14 cellular contexts compared by ENCODE assay signal in genomic region chr7:144293794-144294501, GRCh38. TPM values are rescaled to one million over a fixed set of nuclear protein-coding genes. Genes with fewer than 3 reads are reported as not detected.
DNase-seq lines count a peak whose midpoint lies in the region; ATAC-seq lines count a peak whose summit lies in the region.
"Not testable (repeated sequence)": the region's sequence is repeated elsewhere in the genome, so short reads cannot be mapped to it uniquely, and the experiment has no call there.
"Had no signal": no experiment of that assay in that cellular context is flagged by ENCODE, and none has a peak within 500 bp of the region (broad histone marks: within the 10 kb centered on the region; RNA-seq: fewer than 3 reads in every experiment).

No MANE protein-coding gene starts in this region.

- H3K4me1 Mint-ChIP-seq in activated CD4-positive, alpha-beta memory T cell treated with anti-CD3 and anti-CD28 coated beads for 36 hours (ENCODE audit: low read depth); naive thymus-derived CD8-positive, alpha-beta T cell: not testable (repeated sequence)

- peak; percentile 30 for DNase-seq in activated CD4-positive, alpha-beta memory T cell treated with anti-CD3 and anti-CD28 coated beads for 36 hours
- not testable (repeated sequence) for DNase-seq in naive thymus-derived CD8-positive, alpha-beta T cell

- not testable (repeated sequence) for H3K36me3 Mint-ChIP-seq in activated CD4-positive, alpha-beta memory T cell treated with anti-CD3 and anti-CD28 coated beads for 36 hours; naive thymus-derived CD8-positive, alpha-beta T cell

- not testable (repeated sequence) for H3K9me3 Mint-ChIP-seq in activated CD4-positive, alpha-beta memory T cell treated with anti-CD3 and anti-CD28 coated beads for 36 hours; naive thymus-derived CD8-positive, alpha-beta T cell

- not testable (repeated sequence) for H3K27ac Mint-ChIP-seq in activated CD4-positive, alpha-beta memory T cell treated with anti-CD3 and anti-CD28 coated beads for 36 hours; naive thymus-derived CD8-positive, alpha-beta T cell

- CTCF ChIA-PET in activated CD4-positive, alpha-beta memory T cell treated with anti-CD3 and anti-CD28 coated beads for 36 hours (lab: Charles Lee), result not testable (repeated sequence)

- POLR2A ChIA-PET in activated CD4-positive, alpha-beta memory T cell treated with anti-CD3 and anti-CD28 coated beads for 36 hours (lab: Charles Lee); naive thymus-derived CD8-positive, alpha-beta T cell (lab: Charles Lee): not testable (repeated sequence)

- not testable (repeated sequence) for H3K4me3 Mint-ChIP-seq in activated CD4-positive, alpha-beta memory T cell treated with anti-CD3 and anti-CD28 coated beads for 36 hours; naive thymus-derived CD8-positive, alpha-beta T cell

- ATAC-seq in GM19023 (IDR thresholded peaks at IDR 0.05; ENCODE audit: unreplicated experiment), result peak; percentile 75
- peak; percentile 82 for ATAC-seq in GM21528 (IDR thresholded peaks at IDR 0.05; ENCODE audit: low FRiP score, unreplicated experiment)
- peak; percentile 83 for ATAC-seq in HG02885 (IDR thresholded peaks at IDR 0.05; ENCODE audit: poor library complexity, unreplicated experiment)
- ATAC-seq in HG03378 (IDR thresholded peaks at IDR 0.05; ENCODE audit: unreplicated experiment), result peak; percentile 67
- ATAC-seq in esophagus mucosa, result peak; percentile 99
- ATAC-seq in naive thymus-derived CD8-positive, alpha-beta T cell, result peak; percentile 80 to 82

- intact Hi-C loops in activated CD4-positive, alpha-beta memory T cell treated with anti-CD3 and anti-CD28 coated beads for 36 hours (cut with micrococcal nuclease), result not testable (repeated sequence)

- H3K27me3 Mint-ChIP-seq in activated CD4-positive, alpha-beta memory T cell treated with anti-CD3 and anti-CD28 coated beads for 36 hours; naive thymus-derived CD8-positive, alpha-beta T cell: not testable (repeated sequence)

RNA-seq across cellular contexts. Expression of gene OR2A1, which starts 18.3 kb away (rescaled TPM):
- not detected for total RNA-seq in activated CD4-positive, alpha-beta memory T cell treated with anti-CD3 and anti-CD28 coated beads for 36 hours
- not detected for total RNA-seq in esophagus mucosa
- total RNA-seq in naive thymus-derived CD8-positive, alpha-beta T cell, result not detected
- polyA plus RNA-seq in naive thymus-derived CD8-positive, alpha-beta T cell, result under 1 TPM in 2 of 3 donors, not detected in 1; 0.55 to 0.76 TPM
- total RNA-seq: lung microvascular endothelial cell, suprapubic skin had no signal
- polyA plus RNA-seq: CD14-positive monocyte, IgD-negative memory B cell had no signal

RNA-seq across cellular contexts. Expression of gene CTAGE8, which starts 24.9 kb away (rescaled TPM):
- 1 to 10 TPM; 1.7 to 1.8 TPM for total RNA-seq in activated CD4-positive, alpha-beta memory T cell treated with anti-CD3 and anti-CD28 coated beads for 36 hours
- 1.8 TPM for total RNA-seq in esophagus mucosa
- total RNA-seq in naive thymus-derived CD8-positive, alpha-beta T cell, result 1 to 10 TPM; 1.2 to 1.3 TPM
- under 1 TPM in 1 of 3 donors, not detected in 2; 0.47 TPM for polyA plus RNA-seq in naive thymus-derived CD8-positive, alpha-beta T cell
- total RNA-seq: lung microvascular endothelial cell had no signal
- polyA plus RNA-seq: CD14-positive monocyte had no signal

RNA-seq across cellular contexts. Expression of gene OR2A7, which starts 29.4 kb away (rescaled TPM):
- total RNA-seq in activated CD4-positive, alpha-beta memory T cell treated with anti-CD3 and anti-CD28 coated beads for 36 hours, result 1 to 10 TPM; 2.0 to 2.2 TPM
- total RNA-seq in esophagus mucosa, result 5.7 TPM
- 1 to 10 TPM; 5.5 to 5.9 TPM for total RNA-seq in naive thymus-derived CD8-positive, alpha-beta T cell
- polyA plus RNA-seq in naive thymus-derived CD8-positive, alpha-beta T cell, result under 1 TPM; 0.23 to 0.74 (median 0.67) TPM
- total RNA-seq: dermis microvascular lymphatic vessel endothelial cell, lung microvascular endothelial cell had no signal
- polyA plus RNA-seq: CD14-positive monocyte had no signal

RNA-seq across cellular contexts. Expression of gene OR2A42, which starts 54.5 kb away (rescaled TPM):
- total RNA-seq in activated CD4-positive, alpha-beta memory T cell treated with anti-CD3 and anti-CD28 coated beads for 36 hours, result not detected
- total RNA-seq in esophagus mucosa, result not detected
- total RNA-seq in naive thymus-derived CD8-positive, alpha-beta T cell, result under 1 TPM in 1 of 2 experiments, not detected in 1; 0.16 TPM
- polyA plus RNA-seq in naive thymus-derived CD8-positive, alpha-beta T cell, result under 1 TPM in 1 of 3 donors, not detected in 2; 0.09 TPM
- total RNA-seq: Daoy; dermis microvascular lymphatic vessel endothelial cell; lung microvascular endothelial cell; T-helper 2 cell treated with Interferon-gamma antibody and Interleukin-4, amounts not matched to agents 100 ng/mL and 5 ng/mL, for 36 hours had no signal
- polyA plus RNA-seq: CD14-positive monocyte, IgD-negative memory B cell had no signal
